8 cellular contexts compared by ENCODE assay signal in genomic region chr4:42568610-42569207, GRCh38.
DNase-seq lines count a peak whose midpoint lies in the region; ATAC-seq and TF ChIP-seq lines count a peak whose summit lies in the region.

No MANE protein-coding gene starts in this region.

- peak; percentile 96 for ATAC-seq in GM21529 (IDR thresholded peaks at IDR 0.05; ENCODE audit: unreplicated experiment)

- H2AFZ ChIP-seq in OCI-LY3 (ENCODE audit: low read depth, low read length): no peak overlapping the region
- H2AFZ ChIP-seq in neuronal stem cell (ENCODE audit: low read length): no peak overlapping the region

- WGBS in neuronal stem cell (ENCODE audit: extremely low coverage in 2 of 2, insufficient read length in 2 of 2, insufficient replicate concordance in 1 of 2), 2 donors: no CpG with 5 or more reads among the region's 4 CpGs
- 23% methylated on average over 4 of the region's 4 CpGs for WGBS in testis, 2 donors

- peak; percentile 79 for TF ChIP-seq CTCF in OCI-LY3 (IDR thresholded peaks at IDR 0.05; ENCODE audit: low read depth, low read length)
- peak; percentile 73 for TF ChIP-seq CTCF in fibroblast of mammary gland (conservative IDR thresholded peaks at IDR 0.05; ENCODE audit: control insufficient read depth, insufficient read depth, low read depth, low read length)
- peak; percentile 35 to 63 (median 53) for TF ChIP-seq CTCF in testis (IDR thresholded peaks at IDR 0.05)

- TF ChIP-seq POLR2A in testis (IDR thresholded peaks at IDR 0.05): no peak

- peaks cover 46% of the 10 kb centered on the region for H3K36me3 Mint-ChIP-seq in activated T-cell treated with anti-CD3 and anti-CD28 coated beads, Interleukin-2, amount 50 U/mL, for 24 hours (ENCODE audit: low read depth)

- H3K4me1 ChIP-seq in OCI-LY3 (ENCODE audit: low read length): no peaks in the 10 kb centered on the region
- peaks cover 0 to 5% of the 10 kb centered on the region in 2 donors for H3K4me1 ChIP-seq in neuronal stem cell (ENCODE audit: control insufficient read depth in 2 of 2, insufficient read depth in 1 of 2, low read depth in 1 of 2, low read length in 2 of 2)
- no peaks in the 10 kb centered on the region for H3K4me1 ChIP-seq in testis

- H3K23ac ChIP-seq in neuronal stem cell (ENCODE audit: low read depth, low read length, poor library complexity): no peak overlapping the region

- no peak overlapping the region for H2BK12ac ChIP-seq in neuronal stem cell (ENCODE audit: low read length)

- H4K20me1 ChIP-seq in OCI-LY3 (ENCODE audit: insufficient read depth, low read length): no peaks in the 10 kb centered on the region

- no peak overlapping the region for H4K91ac ChIP-seq in neuronal stem cell (ENCODE audit: low read depth, low read length, poor library complexity)

- H3K27me3 ChIP-seq in OCI-LY3 (ENCODE audit: low read depth, low read length) (no peaks in the 10 kb centered on the region), neuronal stem cell (ENCODE audit: control insufficient read depth in 3 of 3, insufficient read depth in 3 of 3, low read depth in 1 of 3, low read length in 3 of 3) (no peaks in the 10 kb centered on the region), testis (no peaks in the 10 kb centered on the region)

- H3K4me3 ChIP-seq in OCI-LY3 (ENCODE audit: low read length): no peak overlapping the region
- H3K4me3 ChIP-seq in fibroblast of mammary gland (ENCODE audit: control insufficient read depth, low read depth, low read length): no peak overlapping the region
- no peak overlapping the region for H3K4me3 ChIP-seq in neuronal stem cell (ENCODE audit: low read length in 2 of 2)
- H3K4me3 ChIP-seq in testis: no peak overlapping the region

- no peaks in the 10 kb centered on the region for H3K9me3 ChIP-seq in OCI-LY3 (ENCODE audit: insufficient read depth, low read length)
- no peaks in the 10 kb centered on the region for H3K9me3 ChIP-seq in neuronal stem cell (replicated peaks in 1 of 2; ENCODE audit: control insufficient read depth in 2 of 2, insufficient read depth in 1 of 2, low read depth in 1 of 2, low read length in 2 of 2)
- H3K9me3 ChIP-seq in testis: no peaks in the 10 kb centered on the region

- H3K27ac ChIP-seq in OCI-LY3 (ENCODE audit: low read length): no peak overlapping the region
- H3K27ac ChIP-seq in neuronal stem cell (replicated peaks; ENCODE audit: low read length): no peak overlapping the region
- no peak overlapping the region for H3K27ac ChIP-seq in testis

- TF ChIP-seq RAD21 in Ishikawa (IDR thresholded peaks at IDR 0.05; ENCODE audit: low read depth): peak; percentile 88

- H3K14ac ChIP-seq in neuronal stem cell (ENCODE audit: low read length): no peak overlapping the region

- no peak overlapping the region for H2AK5ac ChIP-seq in neuronal stem cell (ENCODE audit: low read depth, low read length)

- TF ChIP-seq EP300 in Ishikawa (IDR thresholded peaks at IDR 0.05; ENCODE audit: borderline replicate concordance): no peak

- H3K79me1 ChIP-seq in neuronal stem cell (ENCODE audit: low read depth, low read length): no peaks in the 10 kb centered on the region

- H3K27me3 Mint-ChIP-seq in activated T-cell treated with anti-CD3 and anti-CD28 coated beads, Interleukin-2, amount 50 U/mL, for 24 hours: no peaks in the 10 kb centered on the region

- no peaks in the 10 kb centered on the region for H3K9me3 Mint-ChIP-seq in activated T-cell treated with anti-CD3 and anti-CD28 coated beads, Interleukin-2, amount 50 U/mL, for 24 hours

- peaks cover 2% of the 10 kb centered on the region for H3K4me1 Mint-ChIP-seq in activated T-cell treated with anti-CD3 and anti-CD28 coated beads, Interleukin-2, amount 50 U/mL, for 24 hours (ENCODE audit: low read depth)

- H4K8ac ChIP-seq in neuronal stem cell (ENCODE audit: low read depth, low read length): no peak overlapping the region

- no peak overlapping the region for H3K9ac ChIP-seq in OCI-LY3 (ENCODE audit: low read length)
- H3K9ac ChIP-seq in neuronal stem cell (ENCODE audit: low read depth, low read length, poor library complexity): no peak overlapping the region

- H2BK120ac ChIP-seq in neuronal stem cell (ENCODE audit: low read depth, low read length): no peak overlapping the region

- intact Hi-C loops in testis (cut with DNase I; ENCODE audit: low total_unique reads): no loop called here

- DNase-seq in EH (ENCODE audit: low read depth) (peak; percentile 59), fibroblast of mammary gland (ENCODE audit: low read depth) (peak; percentile 74), neuronal stem cell (ENCODE audit: low spot score) (peak; percentile 59), testis (peak; percentile 84)
- DNase-seq in activated T-cell treated with anti-CD3 and anti-CD28 coated beads, Interleukin-2, amount 50 U/mL, for 24 hours: peak; percentile 41

- no peak overlapping the region for H2BK15ac ChIP-seq in neuronal stem cell (ENCODE audit: low read length)

- H3K4ac ChIP-seq in neuronal stem cell (ENCODE audit: low read length): no peak overlapping the region

- H3K27ac Mint-ChIP-seq in activated T-cell treated with anti-CD3 and anti-CD28 coated beads, Interleukin-2, amount 50 U/mL, for 24 hours: no peak overlapping the region

- no peak overlapping the region for H3K4me3 Mint-ChIP-seq in activated T-cell treated with anti-CD3 and anti-CD28 coated beads, Interleukin-2, amount 50 U/mL, for 24 hours

- no peaks in the 10 kb centered on the region for H3K79me2 ChIP-seq in OCI-LY3 (ENCODE audit: low read length)

- no peaks in the 10 kb centered on the region for H3K36me3 ChIP-seq in OCI-LY3 (replicated peaks; ENCODE audit: low read depth, low read length)
- no peaks in the 10 kb centered on the region for H3K36me3 ChIP-seq in neuronal stem cell (replicated peaks in 1 of 2; ENCODE audit: control insufficient read depth in 2 of 2, insufficient read depth in 2 of 2, low read length in 2 of 2)
- H3K36me3 ChIP-seq in testis (ENCODE audit: low read depth, missing control alignments): no peaks in the 10 kb centered on the region

- no peak overlapping the region for H2BK5ac ChIP-seq in neuronal stem cell (ENCODE audit: low read length)

- no peak overlapping the region for H3K18ac ChIP-seq in neuronal stem cell (ENCODE audit: low read length)

- H3K4me2 ChIP-seq in OCI-LY3 (ENCODE audit: low read length): no peak overlapping the region
- H3K4me2 ChIP-seq in neuronal stem cell (ENCODE audit: insufficient read depth, low read length, poor library complexity, severe bottlenecking): no peak overlapping the region

TF ChIP-seq in Ishikawa, 13 proteins besides CTCF, POLR2A, EP300 and RAD21:
- TF ChIP-seq EGR1 (IDR thresholded peaks at IDR 0.05): no peak
- TF ChIP-seq YY1 (IDR thresholded peaks at IDR 0.05; ENCODE audit: low read depth): no peak
- TF ChIP-seq CEBPB (IDR thresholded peaks at IDR 0.05): no peak
